ENCODE assay signal across 11 cellular contexts in the genomic region with DNA sequence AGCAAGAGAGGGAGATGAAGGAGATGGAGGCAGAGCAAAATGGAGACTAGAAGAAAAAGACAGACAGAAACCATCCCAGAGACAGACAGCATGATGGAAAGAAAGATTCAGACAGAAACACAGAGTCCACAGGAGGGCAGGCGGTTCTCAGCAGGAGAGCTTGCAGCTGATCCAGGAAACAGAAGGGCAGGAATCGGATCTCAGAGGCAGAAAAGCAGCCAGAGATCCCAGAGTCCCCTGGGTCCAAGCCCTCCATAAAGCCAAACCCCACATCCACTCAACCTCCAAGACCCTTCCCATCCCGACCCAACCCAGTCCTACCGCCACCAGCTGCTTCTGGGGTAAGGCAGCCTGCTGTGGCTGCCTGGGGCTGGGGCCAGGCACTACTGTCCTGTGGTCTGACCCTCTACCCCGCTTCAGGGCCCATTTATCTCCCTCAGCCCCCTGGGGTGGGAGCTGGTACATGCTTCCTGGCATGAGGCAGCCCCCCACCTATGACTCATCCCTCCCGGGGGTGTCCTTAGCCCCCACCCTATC. TPM values are rescaled to one million over a fixed set of nuclear protein-coding genes. Genes with fewer than 3 reads are reported as not detected.
DNase-seq lines count a peak whose midpoint lies in the region; ATAC-seq, FAIRE-seq and TF ChIP-seq lines count a peak whose summit lies in the region.
"Had no signal": no experiment of that assay in that cellular context is flagged by ENCODE, and none has a peak within 500 bp of the region (broad histone marks: within the 10 kb centered on the region; RNA-seq: fewer than 3 reads in every experiment).

A gene with protein sequence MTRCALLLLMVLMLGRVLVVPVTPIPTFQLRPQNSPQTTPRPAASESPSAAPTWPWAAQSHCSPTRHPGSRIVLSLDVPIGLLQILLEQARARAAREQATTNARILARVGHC (minus strand): TSS at position 400 of the 537 bp plus-strand sequence. CDS start 657 bp downstream, outside the sequence.

- H3K36me3 Mint-ChIP-seq in activated T-helper 17 cell treated with anti-CD3 and anti-CD28 coated beads, Interleukin-2, amount 50 U/mL, for 72 hours (ENCODE audit: low read depth), result no peaks in the 10 kb centered on the region
- H3K36me3 Mint-ChIP-seq: naive B cell had no signal

- H3K4me2 ChIP-seq in A549, result peak within 1 kb of the TSS; percentile 22
- peak within 1 kb of the TSS; percentile 71 for H3K4me2 ChIP-seq in HCT116 (ENCODE audit: low read length)

- H3K9me2 ChIP-seq in HCT116 (ENCODE audit: insufficient read depth), result no peaks in the 10 kb centered on the region

- no peak for TF ChIP-seq CTCF in A549 (IDR thresholded peaks at IDR 0.05)
- TF ChIP-seq CTCF in HCT116 (IDR thresholded peaks at IDR 0.05 in 2 of 3, conservative IDR thresholded peaks at IDR 0.05 in 1 of 3; ENCODE audit: borderline replicate concordance in 1 of 3, insufficient read depth in 1 of 3, low read depth in 2 of 3, low read length in 2 of 3), result no peak

- no peak within 1 kb of the TSS for H2AFZ ChIP-seq in HCT116 (ENCODE audit: low read depth, low read length, poor library complexity, severe bottlenecking)

- TF ChIP-seq POLR2A in A549 (IDR thresholded peaks at IDR 0.05; ENCODE audit: low read length) (no peak), HCT116 (IDR thresholded peaks at IDR 0.05; ENCODE audit: borderline replicate concordance, extremely low read depth, insufficient read depth, insufficient read length) (no peak)

- WGBS in A549 (ENCODE audit: missing lambda C conversion rate), result 85% methylated on average over 5 of the region's 6 CpGs

- H3K27ac ChIP-seq in A549 (peak within 1 kb of the TSS; percentile 60 to 89), HCT116 (ENCODE audit: low read depth, low read length) (peak within 1 kb of the TSS; percentile 58)
- H3K27ac ChIP-seq: HL-60 had no signal

- H3K27me3 ChIP-seq in HCT116 (ENCODE audit: insufficient read depth, low read length) (no peaks in the 10 kb centered on the region), iPS-15b (ENCODE audit: control insufficient read depth, insufficient read depth, low read length) (no peaks in the 10 kb centered on the region)

- H3K4me1 ChIP-seq in A549 (peaks cover 94% of the 10 kb centered on the region), HCT116 (ENCODE audit: control insufficient read depth in 1 of 2, insufficient read depth in 2 of 2, low read length in 2 of 2) (peaks cover 55 to 82% of the 10 kb centered on the region in 2 experiments), iPS-15b (ENCODE audit: control insufficient read depth, insufficient read depth, low read length) (peaks cover 5% of the 10 kb centered on the region)

- no peak for DNase-seq in A549 (ENCODE audit: low read depth in 1 of 2, low spot score in 1 of 2)
- DNase-seq in HCT116 (ENCODE audit: low read depth, low spot score), result no peak
- DNase-seq in effector CD4-positive, alpha-beta T cell, result no peak
- DNase-seq in NCI-H1048 (lab: John Stamatoyannopoulos, UW), result no peak
- no peak for DNase-seq in C1 segment of cervical spinal cord (lab: John Stamatoyannopoulos, UW)
- DNase-seq: DND-41, naive B cell had no signal

- H3K9ac ChIP-seq in HCT116 (ENCODE audit: low read length) (peak within 1 kb of the TSS; percentile 29), iPS-15b (ENCODE audit: low read depth, low read length) (peak within 1 kb of the TSS; percentile 9)

- TSS peak; percentile 22 for BruUV-seq in HCT116 (replicated peaks; lab: Mats Ljungman, UMichigan)

- H3K4me3 ChIP-seq in A549 (no peak within 1 kb of the TSS), HCT116 (replicated peaks in 1 of 2; ENCODE audit: low read depth in 1 of 2, low read length in 2 of 2) (peak within 1 kb of the TSS; percentile 15 to 24), iPS-15b (ENCODE audit: low read depth, low read length) (no peak within 1 kb of the TSS)

- TF ChIP-seq RAD21 in A549 (conservative IDR thresholded peaks at IDR 0.05 in 1 of 2, IDR thresholded peaks at IDR 0.05 in 1 of 2) (no peak), HCT116 (IDR thresholded peaks at IDR 0.05; ENCODE audit: low read depth) (no peak)

- H3K27me3 Mint-ChIP-seq in activated T-helper 17 cell treated with anti-CD3 and anti-CD28 coated beads, Interleukin-2, amount 50 U/mL, for 72 hours, result no peaks in the 10 kb centered on the region
- H3K27me3 Mint-ChIP-seq: naive B cell had no signal

- no peak for FAIRE-seq in A549 (lab: Jason Lieb, UNC)

- intact Hi-C loops in HCT116 (cut with micrococcal nuclease), result no loop called here

- RAD21 ChIA-PET in HCT116 (lab: Charles Lee; ENCODE audit: low non-redundant PET in 1 of 2, low total read pairs in 2 of 2, uncharacterized antibody in 2 of 2, unreplicated experiment in 2 of 2), result no interaction called here

- ATAC-seq in A549, result no peak
- no peak; the same call in 1 of the 2 replicates for ATAC-seq in HCT116
- no peak for ATAC-seq in activated T-helper 17 cell treated with anti-CD3 and anti-CD28 coated beads, Interleukin-2, amount 50 U/mL, for 72 hours (replicated peaks)
- ATAC-seq in esophagus mucosa, result no peak

- H3K27ac Mint-ChIP-seq in activated T-helper 17 cell treated with anti-CD3 and anti-CD28 coated beads, Interleukin-2, amount 50 U/mL, for 72 hours, result peak within 1 kb of the TSS; percentile 61

- POLR2A ChIA-PET in A549 (lab: Yijun Ruan, JAX) (no interaction called here), HCT116 (lab: Charles Lee) (no interaction called here)

- CTCF ChIA-PET in A549 (lab: Yijun Ruan, JAX) (interaction anchor here (0.6 to 1.6 kb wide), 6 partner anchors 15 to 459 kb away, joined by 3 to 7 read pairs (median 4); a partner anchor contains a TSS), HCT116 (lab: Charles Lee) (interaction anchor here (1.0 kb wide), 1 partner anchor 14 kb away, joined by 3 read pairs; no protein-coding TSS in a partner anchor)

- TF ChIP-seq EP300 in A549 (IDR thresholded peaks at IDR 0.05), result no peak

- peaks cover 24% of the 10 kb centered on the region for H3K4me1 Mint-ChIP-seq in activated T-helper 17 cell treated with anti-CD3 and anti-CD28 coated beads, Interleukin-2, amount 50 U/mL, for 72 hours

- H4K20me1 ChIP-seq in HCT116 (ENCODE audit: insufficient read depth), result no peaks in the 10 kb centered on the region

- H3K4me3 Mint-ChIP-seq in activated T-helper 17 cell treated with anti-CD3 and anti-CD28 coated beads, Interleukin-2, amount 50 U/mL, for 72 hours, result peak within 1 kb of the TSS; percentile 42

- no peaks in the 10 kb centered on the region for H3K36me3 ChIP-seq in HCT116 (ENCODE audit: control insufficient read depth in 1 of 2, insufficient read depth in 2 of 2, low read length in 2 of 2)
- peaks cover 25% of the 10 kb centered on the region for H3K36me3 ChIP-seq in iPS-15b (ENCODE audit: control insufficient read depth, insufficient read depth, low read length)

- H3K79me2 ChIP-seq in HCT116 (ENCODE audit: insufficient read depth, low read length), result no peaks in the 10 kb centered on the region

- no peaks in the 10 kb centered on the region for H3K9me3 Mint-ChIP-seq in activated T-helper 17 cell treated with anti-CD3 and anti-CD28 coated beads, Interleukin-2, amount 50 U/mL, for 72 hours
- H3K9me3 Mint-ChIP-seq: naive B cell had no signal

- H3K9me3 ChIP-seq in A549 (no peaks in the 10 kb centered on the region), HCT116 (ENCODE audit: control insufficient read depth in 1 of 2, insufficient read depth in 1 of 2, low read depth in 1 of 2, low read length in 2 of 2) (no peaks in the 10 kb centered on the region), iPS-15b (ENCODE audit: control insufficient read depth, insufficient read depth, low read length) (no peaks in the 10 kb centered on the region)

TF ChIP-seq in A549, 52 proteins besides CTCF, POLR2A, EP300 and RAD21 (continues in another document):
- TF ChIP-seq EHF (CRISPR knock-in tag; IDR thresholded peaks at IDR 0.05) (no peak), NFE2L2 (conservative IDR thresholded peaks at IDR 0.05; ENCODE audit: low read length) (no peak), MYC (IDR thresholded peaks at IDR 0.05; ENCODE audit: borderline replicate concordance, low read length) (no peak), RCOR1 (IDR thresholded peaks at IDR 0.05; ENCODE audit: low read depth, low read length) (no peak)

TF ChIP-seq in HCT116, 20 proteins besides CTCF, POLR2A, EP300 and RAD21:
- TF ChIP-seq POLR2AphosphoS5 (IDR thresholded peaks at IDR 0.05; ENCODE audit: low read depth, low read length), result no peak

RNA-seq across cellular contexts. Expression of the gene that starts here (rescaled TPM):
- polyA plus RNA-seq in A549 (2011; rRNA removed), result 4.0 and 7.2 TPM in 2 replicates
- polyA plus RNA-seq in A549 (2012; cell fraction: cytosol; rRNA removed), result 5.5 and 7.5 TPM in 2 replicates
- polyA plus RNA-seq in A549 (2012; cell fraction: nucleus; rRNA removed), result 78.7 and 80.5 TPM in 2 replicates
- 14.1 to 15.9 TPM (median 15.6 TPM) in 3 replicates for polyA plus RNA-seq in A549 (2017; fragmentation: RNase III; extraction: RNeasy Plus Mini Kit Qiagen cat#74134 plus additional on column Dnase treatment)
- 2.9 and 4.6 TPM in 2 replicates for polyA minus RNA-seq in A549 (2011; rRNA and poly(A)+ RNA removed)
- total RNA-seq in HCT116 (2021; ENCODE audit: unreplicated experiment), result 1.5 TPM
- 0.69 and 1.1 TPM in 2 replicates for polyA plus RNA-seq in HCT116 (2012)
- total RNA-seq in activated T-helper 17 cell treated with anti-CD3 and anti-CD28 coated beads, Interleukin-2, amount 50 U/mL, for 72 hours, result under 1 TPM in 1 of 2 donors, not detected in 1; 0.34 TPM
- total RNA-seq in esophagus mucosa, result 2.2 TPM

Comparison
In these comparisons a context has a peak if more than half of its experiments do, and no peak if none do; other contexts are left out.
1. H3K4me3 ChIP-seq: peak in HCT116 (2 of 2); none in A549 (single experiment) and iPS-15b (single experiment).